Comparison of ENCODE assay signal across 11 cellular contexts in the genomic region with DNA sequence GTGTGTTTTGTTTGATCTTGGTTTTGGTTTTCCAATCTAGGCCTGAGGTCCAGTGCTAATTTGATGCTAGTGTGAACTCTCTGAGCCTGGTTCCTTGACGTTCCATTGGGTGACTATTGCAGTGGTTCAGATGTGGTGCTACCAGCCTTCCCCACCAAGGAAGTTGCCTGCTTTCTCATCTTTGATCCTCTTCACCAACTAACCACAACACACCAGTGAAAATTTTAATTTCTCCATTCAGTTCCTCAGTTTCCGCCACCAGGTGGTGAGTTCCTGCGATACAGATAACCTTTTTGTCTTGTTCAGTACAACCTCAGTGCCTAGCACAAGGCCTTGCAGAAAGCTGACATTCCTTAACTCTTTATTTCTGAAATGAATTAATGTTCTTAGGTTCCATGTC.
DNase-seq lines count a peak whose midpoint lies in the region; ATAC-seq and TF ChIP-seq lines count a peak whose summit lies in the region.
"Had no signal": no experiment of that assay in that cellular context is flagged by ENCODE, and none has a peak within 500 bp of the region (broad histone marks: within the 10 kb centered on the region; RNA-seq: fewer than 3 reads in every experiment).

No MANE protein-coding gene starts in this region.

- H3K27me3 ChIP-seq in CD4-positive, alpha-beta T cell (ENCODE audit: control insufficient read depth, insufficient read depth, low read length) = no peaks in the 10 kb centered on the region
- H3K27me3 ChIP-seq in Karpas-422 (ENCODE audit: low read length) = no peaks in the 10 kb centered on the region

- H3K9ac ChIP-seq in Karpas-422 (ENCODE audit: low read length) = no peak overlapping the region

- peaks cover 20% of the 10 kb centered on the region for H3K4me1 Mint-ChIP-seq in CD4-positive, alpha-beta T cell (ENCODE audit: low read depth)
- peaks cover 12% of the 10 kb centered on the region for H3K4me1 Mint-ChIP-seq in activated CD8-positive, alpha-beta T cell treated with anti-CD3 and anti-CD28 coated beads, Interleukin-2, amount 10 ng/mL, durations not matched to agents 7 days and 5 days (ENCODE audit: low read depth)
- H3K4me1 Mint-ChIP-seq in immature natural killer cell = peaks cover 4 to 18% of the 10 kb centered on the region in 2 donors

- H3K9me3 ChIP-seq in CD4-positive, alpha-beta T cell (ENCODE audit: control insufficient read depth, low read length) = no peaks in the 10 kb centered on the region
- no peaks in the 10 kb centered on the region for H3K9me3 ChIP-seq in Karpas-422 (ENCODE audit: low read length)

- POLR2A ChIA-PET in CD4-positive, alpha-beta T cell (lab: Charles Lee) = no interaction called here
- POLR2A ChIA-PET in activated CD8-positive, alpha-beta T cell treated with anti-CD3 and anti-CD28 coated beads, Interleukin-2, amount 10 ng/mL, durations not matched to agents 7 days and 5 days (lab: Charles Lee) = no interaction called here

- peak in 3 of 10 experiments; percentile 0 to 11 (median 3) for DNase-seq in CD4-positive, alpha-beta T cell
- DNase-seq in Karpas-422 (peak; percentile 50), immature natural killer cell (peak; percentile 3 to 9 (median 7)), substantia nigra (lab: John Stamatoyannopoulos, UW) (no peak), DMS79 (lab: John Stamatoyannopoulos, UW) (no peak), NCI-H82 (lab: John Stamatoyannopoulos, UW) (no peak)
- peak; percentile 56 for DNase-seq in activated CD8-positive, alpha-beta T cell treated with anti-CD3 and anti-CD28 coated beads, Interleukin-2, amount 10 ng/mL, durations not matched to agents 7 days and 5 days
- DNase-seq in effector CD8-positive, alpha-beta T cell (lab: John Stamatoyannopoulos, UW) = no peak
- DNase-seq: activated CD4-positive, CD25-positive, alpha-beta regulatory T cell; erythroblast had no signal

- no peaks in the 10 kb centered on the region for H3K36me3 ChIP-seq in Karpas-422 (ENCODE audit: insufficient read depth, low read length)

- intact Hi-C loops in CD4-positive, alpha-beta T cell (cut with DNase I, micrococcal nuclease) = loop anchor here in 1 of 2 experiments (5.0 kb wide), 2 partner anchors 313 to 1092 kb away; no protein-coding TSS in a partner anchor

- H4K20me1 ChIP-seq in Karpas-422 (ENCODE audit: insufficient read depth, low read depth, low read length) = no peaks in the 10 kb centered on the region

- TF ChIP-seq CTCF in CD4-positive, alpha-beta T cell (IDR thresholded peaks at IDR 0.05) = no peak

- H3K27ac Mint-ChIP-seq in CD4-positive, alpha-beta T cell = no peak overlapping the region
- no peak overlapping the region for H3K27ac Mint-ChIP-seq in activated CD8-positive, alpha-beta T cell treated with anti-CD3 and anti-CD28 coated beads, Interleukin-2, amount 10 ng/mL, durations not matched to agents 7 days and 5 days
- H3K27ac Mint-ChIP-seq in immature natural killer cell = no peak overlapping the region

- no peak overlapping the region for H2AFZ ChIP-seq in Karpas-422 (ENCODE audit: low read length)

- peaks cover 6% of the 10 kb centered on the region for H3K4me1 ChIP-seq in Karpas-422 (ENCODE audit: low read length)

- no peak overlapping the region for H3K4me2 ChIP-seq in Karpas-422 (ENCODE audit: low read depth, low read length, poor library complexity, severe bottlenecking)

- H3K9me2 ChIP-seq in Karpas-422 (replicated peaks; ENCODE audit: insufficient read depth, low read length) = no peaks in the 10 kb centered on the region

- no peaks in the 10 kb centered on the region for H3K27me3 Mint-ChIP-seq in CD4-positive, alpha-beta T cell
- H3K27me3 Mint-ChIP-seq in activated CD8-positive, alpha-beta T cell treated with anti-CD3 and anti-CD28 coated beads, Interleukin-2, amount 10 ng/mL, durations not matched to agents 7 days and 5 days (ENCODE audit: low read depth) = no peaks in the 10 kb centered on the region
- H3K27me3 Mint-ChIP-seq in immature natural killer cell (ENCODE audit: low read depth in 3 of 3) = peaks cover 0 to 3% (median 0%) of the 10 kb centered on the region in 3 donors

- no peaks in the 10 kb centered on the region for H3K9me3 Mint-ChIP-seq in CD4-positive, alpha-beta T cell
- peaks cover 6% of the 10 kb centered on the region for H3K9me3 Mint-ChIP-seq in activated CD8-positive, alpha-beta T cell treated with anti-CD3 and anti-CD28 coated beads, Interleukin-2, amount 10 ng/mL, durations not matched to agents 7 days and 5 days (ENCODE audit: insufficient read depth)
- H3K9me3 Mint-ChIP-seq in immature natural killer cell = no peaks in the 10 kb centered on the region

- no peak overlapping the region for H3K4me3 ChIP-seq in Karpas-422 (ENCODE audit: low read length)

- no peak overlapping the region for H3K4me3 Mint-ChIP-seq in CD4-positive, alpha-beta T cell
- H3K4me3 Mint-ChIP-seq in activated CD8-positive, alpha-beta T cell treated with anti-CD3 and anti-CD28 coated beads, Interleukin-2, amount 10 ng/mL, durations not matched to agents 7 days and 5 days = no peak overlapping the region
- H3K4me3 Mint-ChIP-seq in immature natural killer cell = no peak overlapping the region

- CTCF ChIA-PET in CD4-positive, alpha-beta T cell (lab: Charles Lee) = no interaction called here
- CTCF ChIA-PET in activated CD8-positive, alpha-beta T cell treated with anti-CD3 and anti-CD28 coated beads, Interleukin-2, amount 10 ng/mL, durations not matched to agents 7 days and 5 days (lab: Charles Lee) = interaction anchor here (1.0 to 2.7 kb wide), 7 partner anchors 15 to 1096 kb away, joined by 3 to 9 read pairs (median 6); no protein-coding TSS in a partner anchor

- H3K79me2 ChIP-seq in Karpas-422 (ENCODE audit: low read length) = no peaks in the 10 kb centered on the region

- no peaks in the 10 kb centered on the region for H3K36me3 Mint-ChIP-seq in CD4-positive, alpha-beta T cell (ENCODE audit: low read depth)
- H3K36me3 Mint-ChIP-seq in activated CD8-positive, alpha-beta T cell treated with anti-CD3 and anti-CD28 coated beads, Interleukin-2, amount 10 ng/mL, durations not matched to agents 7 days and 5 days (ENCODE audit: low read depth) = peaks cover 5% of the 10 kb centered on the region
- peaks cover 4 to 7% (median 7%) of the 10 kb centered on the region in 3 donors for H3K36me3 Mint-ChIP-seq in immature natural killer cell

- no peak overlapping the region for H3K27ac ChIP-seq in CD4-positive, alpha-beta T cell (ENCODE audit: low read depth, low read length)
- H3K27ac ChIP-seq in Karpas-422 (ENCODE audit: low read length) = no peak overlapping the region
- no peak overlapping the region for H3K27ac ChIP-seq in substantia nigra (ENCODE audit: low read depth, low read length, poor library complexity, severe bottlenecking)

- ATAC-seq in CD4-positive, alpha-beta T cell (ENCODE audit: poor library complexity) = peak; percentile 39
- ATAC-seq in activated CD8-positive, alpha-beta T cell treated with anti-CD3 and anti-CD28 coated beads, Interleukin-2, amount 10 ng/mL, durations not matched to agents 7 days and 5 days = peak; percentile 78
- ATAC-seq: left lobe of liver had no signal

Comparison
In these comparisons a context has a peak if more than half of its experiments do, and no peak if none do; other contexts are left out.
1. DNase-seq: peak in Karpas-422 (single experiment), activated CD8-positive, alpha-beta T cell treated with anti-CD3 and anti-CD28 coated beads, Interleukin-2, amount 10 ng/mL, durations not matched to agents 7 days and 5 days (single experiment) and immature natural killer cell (3 of 3); none in substantia nigra (0 of 49), DMS79 (single experiment), NCI-H82 (single experiment) and effector CD8-positive, alpha-beta T cell (single experiment).